ENCODE assay signal across 10 cellular contexts in genomic region chr1:168709896-168710305, GRCh38. TPM values are rescaled to one million over a fixed set of nuclear protein-coding genes. Genes with fewer than 3 reads are reported as not detected.
A peak's percentile ranks its signal among the peaks of the same experiment; 100 is the strongest.
DNase-seq lines count a peak whose midpoint lies in the region; ATAC-seq and TF ChIP-seq lines count a peak whose summit lies in the region.
"Had no signal": no experiment of that assay in that cellular context is flagged by ENCODE, and none has a peak within 500 bp of the region (broad histone marks: within the 10 kb centered on the region; RNA-seq: fewer than 3 reads in every experiment).

No MANE protein-coding gene starts in this region.

- no peak overlapping the region for H3K4me3 Mint-ChIP-seq in osteocyte (ENCODE audit: unreplicated experiment)

- no peak for ATAC-seq in GM19023 (IDR thresholded peaks at IDR 0.05; ENCODE audit: unreplicated experiment)

- peak; percentile 76 for DNase-seq in DMS53 (lab: John Stamatoyannopoulos, UW)
- DNase-seq in NCI-H69 (lab: John Stamatoyannopoulos, UW), result peak; percentile 79
- peak; percentile 96 for DNase-seq in epithelial cell of esophagus (ENCODE audit: low read depth)
- no peak for DNase-seq in osteocyte (ENCODE audit: extremely low spot score, unreplicated experiment)
- no peak for DNase-seq in DMS79 (lab: John Stamatoyannopoulos, UW)
- DNase-seq in hypothalamus (lab: John Stamatoyannopoulos, UW), result no peak
- DNase-seq in globus pallidus (ENCODE audit: low spot score), result no peak
- DNase-seq: NCI-H510A; stimulated activated CD4-positive, alpha-beta T cell treated with anti-CD3 and anti-CD28 coated beads, Interleukin-2, amount 100 ng/mL, for 48 hours had no signal

- peaks cover 3% of the 10 kb centered on the region for H3K9me3 Mint-ChIP-seq in osteocyte (ENCODE audit: unreplicated experiment)

- peak overlapping the region; percentile 97 for H3K27ac Mint-ChIP-seq in osteocyte (ENCODE audit: unreplicated experiment)

- H3K27me3 Mint-ChIP-seq in osteocyte (ENCODE audit: unreplicated experiment), result no peaks in the 10 kb centered on the region

- H3K4me1 Mint-ChIP-seq in osteocyte (ENCODE audit: unreplicated experiment), result peaks cover 32% of the 10 kb centered on the region

- TF ChIP-seq CTCF in epithelial cell of esophagus (IDR thresholded peaks at IDR 0.05; ENCODE audit: insufficient read depth, low read depth, low read length, missing control alignments) (no peak), osteocyte (IDR thresholded peaks at IDR 0.05) (no peak)

- no peaks in the 10 kb centered on the region for H3K36me3 Mint-ChIP-seq in osteocyte (ENCODE audit: unreplicated experiment)

- no peak overlapping the region for H3K4me3 ChIP-seq in epithelial cell of esophagus (ENCODE audit: low read length)

RNA-seq across cellular contexts. Expression of gene DPT, which starts 19.1 kb away (rescaled TPM):
- 1.1 and 1.4 TPM in 2 replicates for total RNA-seq in osteocyte

Comparison
In these comparisons a context has a peak if more than half of its experiments do, and no peak if none do; other contexts are left out.
1. DNase-seq: peak in DMS53 (single experiment), NCI-H69 (single experiment) and epithelial cell of esophagus (single experiment); none in osteocyte (single experiment), DMS79 (single experiment), hypothalamus (0 of 51) and globus pallidus (single experiment).